In the genomic region with DNA sequence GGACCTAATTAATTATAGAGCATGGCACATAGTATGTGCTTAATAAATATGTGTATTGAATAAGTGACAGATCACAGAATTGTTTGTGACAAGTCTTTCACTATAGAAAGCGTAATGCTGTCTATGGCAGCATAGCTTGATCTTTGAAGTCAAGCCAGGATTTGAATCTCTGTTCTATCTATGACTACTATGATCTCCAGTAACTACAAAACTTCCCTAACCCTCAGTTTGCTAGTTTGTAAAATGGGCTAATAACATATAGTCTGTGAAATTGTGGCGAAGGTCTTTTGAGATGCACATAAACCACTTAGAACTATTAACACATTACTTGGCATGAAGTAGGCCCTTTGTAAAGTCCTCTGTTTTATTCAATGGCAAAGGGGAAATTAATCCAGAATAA, we compare ENCODE assay signal across 1 cellular context.
TF ChIP-seq lines count a peak whose summit lies in the region.

No MANE protein-coding gene starts in this region.

TF ChIP-seq in HepG2, 621 proteins besides CTCF, POLR2A, EP300 and RAD21:
- TF ChIP-seq ZNF629 (CRISPR knock-in tag; conservative IDR thresholded peaks at IDR 0.05) = peak; percentile 84
- TF ChIP-seq, protein P1, sequence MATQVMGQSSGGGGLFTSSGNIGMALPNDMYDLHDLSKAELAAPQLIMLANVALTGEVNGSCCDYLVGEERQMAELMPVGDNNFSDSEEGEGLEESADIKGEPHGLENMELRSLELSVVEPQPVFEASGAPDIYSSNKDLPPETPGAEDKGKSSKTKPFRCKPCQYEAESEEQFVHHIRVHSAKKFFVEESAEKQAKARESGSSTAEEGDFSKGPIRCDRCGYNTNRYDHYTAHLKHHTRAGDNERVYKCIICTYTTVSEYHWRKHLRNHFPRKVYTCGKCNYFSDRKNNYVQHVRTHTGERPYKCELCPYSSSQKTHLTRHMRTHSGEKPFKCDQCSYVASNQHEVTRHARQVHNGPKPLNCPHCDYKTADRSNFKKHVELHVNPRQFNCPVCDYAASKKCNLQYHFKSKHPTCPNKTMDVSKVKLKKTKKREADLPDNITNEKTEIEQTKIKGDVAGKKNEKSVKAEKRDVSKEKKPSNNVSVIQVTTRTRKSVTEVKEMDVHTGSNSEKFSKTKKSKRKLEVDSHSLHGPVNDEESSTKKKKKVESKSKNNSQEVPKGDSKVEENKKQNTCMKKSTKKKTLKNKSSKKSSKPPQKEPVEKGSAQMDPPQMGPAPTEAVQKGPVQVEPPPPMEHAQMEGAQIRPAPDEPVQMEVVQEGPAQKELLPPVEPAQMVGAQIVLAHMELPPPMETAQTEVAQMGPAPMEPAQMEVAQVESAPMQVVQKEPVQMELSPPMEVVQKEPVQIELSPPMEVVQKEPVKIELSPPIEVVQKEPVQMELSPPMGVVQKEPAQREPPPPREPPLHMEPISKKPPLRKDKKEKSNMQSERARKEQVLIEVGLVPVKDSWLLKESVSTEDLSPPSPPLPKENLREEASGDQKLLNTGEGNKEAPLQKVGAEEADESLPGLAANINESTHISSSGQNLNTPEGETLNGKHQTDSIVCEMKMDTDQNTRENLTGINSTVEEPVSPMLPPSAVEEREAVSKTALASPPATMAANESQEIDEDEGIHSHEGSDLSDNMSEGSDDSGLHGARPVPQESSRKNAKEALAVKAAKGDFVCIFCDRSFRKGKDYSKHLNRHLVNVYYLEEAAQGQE (IDR thresholded peaks at IDR 0.05; ENCODE audit: borderline replicate concordance in 1 of 2, low read depth in 1 of 2, low read length in 2 of 2) = no peak
- TF ChIP-seq ERF (CRISPR knock-in tag; IDR thresholded peaks at IDR 0.05) = no peak
- no peak for TF ChIP-seq NFE2L2 (IDR thresholded peaks at IDR 0.05; ENCODE audit: low read length)
- TF ChIP-seq MBNL3 (CRISPR knock-in tag; conservative IDR thresholded peaks at IDR 0.05) = no peak
